ENCODE assay signal across 1 cellular context in genomic region chr19:50465000-50465399, GRCh38.
TF ChIP-seq lines count a peak whose summit lies in the region.

No MANE protein-coding gene starts in this region.

TF ChIP-seq in HepG2, 621 proteins besides CTCF, POLR2A, EP300 and RAD21 (continued from another document):
- TF ChIP-seq PRDM15 (CRISPR knock-in tag; IDR thresholded peaks at IDR 0.05) (peak; percentile 66), ZNF280B (CRISPR knock-in tag; IDR thresholded peaks at IDR 0.05; ENCODE audit: borderline replicate concordance) (peak; percentile 50; the same call in 1 of the 2 replicates), POGK (CRISPR knock-in tag; conservative IDR thresholded peaks at IDR 0.05) (no peak), CHD4 (IDR thresholded peaks at IDR 0.05; ENCODE audit: borderline replicate concordance, low read length) (0 out of 2 replicates have a peak, but pooled peaks have one; percentile 46), ARNT2 (CRISPR knock-in tag; IDR thresholded peaks at IDR 0.05; ENCODE audit: low read depth) (no peak), ZNF3 (CRISPR knock-in tag; IDR thresholded peaks at IDR 0.05) (no peak), ZNF652 (CRISPR knock-in tag; IDR thresholded peaks at IDR 0.05; ENCODE audit: borderline replicate concordance, low read depth) (no peak), FOXO4 (CRISPR knock-in tag; conservative IDR thresholded peaks at IDR 0.05) (no peak), GABPB1 (CRISPR knock-in tag; IDR thresholded peaks at IDR 0.05) (no peak), RXRA (CRISPR knock-in tag; IDR thresholded peaks at IDR 0.05) (no peak; the same call in 1 of the 2 replicates), MXD1 (CRISPR knock-in tag; IDR thresholded peaks at IDR 0.05) (0 out of 2 replicates have a peak, but pooled peaks have one; percentile 25), CHCHD3 (CRISPR knock-in tag; IDR thresholded peaks at IDR 0.05) (no peak), ZNF382 (CRISPR knock-in tag; IDR thresholded peaks at IDR 0.05; ENCODE audit: borderline replicate concordance) (no peak), TRIM22 (IDR thresholded peaks at IDR 0.05) (no peak), CC2D1A (CRISPR knock-in tag; IDR thresholded peaks at IDR 0.05) (no peak), ZNF670 (CRISPR knock-in tag; IDR thresholded peaks at IDR 0.05; ENCODE audit: borderline replicate concordance) (no peak), ZNF274 (CRISPR knock-in tag; IDR thresholded peaks at IDR 0.05) (no peak), MLXIP (CRISPR knock-in tag; IDR thresholded peaks at IDR 0.05; ENCODE audit: borderline replicate concordance) (no peak), ZUFSP (CRISPR knock-in tag; IDR thresholded peaks at IDR 0.05; ENCODE audit: borderline replicate concordance) (no peak), ZKSCAN5 (CRISPR knock-in tag; IDR thresholded peaks at IDR 0.05) (no peak)
